19 cellular contexts compared by ENCODE assay signal in the genomic region with DNA sequence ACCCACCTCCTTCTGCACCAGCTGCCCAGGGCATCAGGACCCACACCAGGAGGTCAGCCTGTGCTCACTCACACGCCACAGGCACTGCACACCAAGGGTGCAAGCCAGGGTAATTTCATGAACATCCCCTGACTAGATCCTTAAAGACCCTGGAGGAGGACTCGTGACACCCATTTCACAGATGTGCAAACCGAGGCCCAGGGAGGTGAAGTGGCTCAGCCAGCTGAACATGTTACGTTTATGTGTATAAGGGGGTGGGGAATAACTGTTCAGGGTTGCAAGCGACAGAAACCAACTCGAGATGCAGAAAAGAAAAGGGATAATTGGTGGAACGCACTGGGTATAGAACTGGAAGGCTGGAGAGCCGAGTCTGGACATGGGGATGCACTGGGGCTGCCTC.
DNase-seq lines count a peak whose midpoint lies in the region; ATAC-seq, FAIRE-seq and TF ChIP-seq lines count a peak whose summit lies in the region.
"Had no signal": no experiment of that assay in that cellular context is flagged by ENCODE, and none has a peak within 500 bp of the region (broad histone marks: within the 10 kb centered on the region; RNA-seq: fewer than 3 reads in every experiment).

No MANE protein-coding gene starts in this region.

- H4K91ac ChIP-seq in IMR-90 (ENCODE audit: insufficient read depth, low read depth, low read length) (no peak overlapping the region), mesenchymal stem cell (ENCODE audit: low read length) (peak overlapping the region; percentile 43)

- no peak for TF ChIP-seq CTCF in IMR-90 (conservative IDR thresholded peaks at IDR 0.05; ENCODE audit: low read depth, low read length)

- no peak overlapping the region for H3K4me2 ChIP-seq in IMR-90 (ENCODE audit: low read depth, low read length)
- no peak overlapping the region for H3K4me2 ChIP-seq in mesenchymal stem cell (ENCODE audit: low read length, poor library complexity, severe bottlenecking)

- H3K23ac ChIP-seq in IMR-90 (ENCODE audit: low read depth, low read length) (no peak overlapping the region), mesenchymal stem cell (ENCODE audit: low read length in 2 of 2) (no peak overlapping the region)

- peak overlapping the region; percentile 39; the same call in 2 of the 3 replicates for H2BK15ac ChIP-seq in IMR-90 (ENCODE audit: low read depth, low read length)
- no peak overlapping the region for H2BK15ac ChIP-seq in mesenchymal stem cell (ENCODE audit: low read depth, poor library complexity, severe bottlenecking)

- H3K4ac ChIP-seq in IMR-90 (ENCODE audit: low read depth, low read length), result 0 out of 2 replicates have a peak overlapping the region, but pooled peaks have one; percentile 11
- H3K4ac ChIP-seq in mesenchymal stem cell (ENCODE audit: low read depth in 1 of 2, low read length in 2 of 2), result no peak overlapping the region

- H3K9ac ChIP-seq in IMR-90 (ENCODE audit: low read depth, low read length), result no peak overlapping the region
- no peak overlapping the region for H3K9ac ChIP-seq in mesenchymal stem cell (ENCODE audit: low read length)

- H2BK120ac ChIP-seq in IMR-90 (ENCODE audit: low read depth, low read length) (peak overlapping the region; percentile 47; the same call in 1 of the 2 replicates), mesenchymal stem cell (ENCODE audit: low read depth, low read length) (peak overlapping the region; percentile 27)

- intact Hi-C loops in IMR-90 (cut with micrococcal nuclease) (no loop called here), posterior vena cava (cut with DNase I) (no loop called here)

- BruUV-seq in IMR-90 (replicated peaks; lab: Mats Ljungman, UMichigan), result no TSS peak

- H2BK5ac ChIP-seq in IMR-90 (ENCODE audit: low read depth, low read length, poor library complexity, severe bottlenecking) (no peak overlapping the region), mesenchymal stem cell (ENCODE audit: low read depth, low read length, poor library complexity, severe bottlenecking) (no peak overlapping the region)

- TF ChIP-seq RAD21 in IMR-90 (IDR thresholded peaks at IDR 0.05; ENCODE audit: low read length), result no peak

- H4K20me1 ChIP-seq in IMR-90 (ENCODE audit: insufficient read depth, low read length), result no peaks in the 10 kb centered on the region

- no peak overlapping the region for H3K4me3 ChIP-seq in IMR-90 (ENCODE audit: insufficient read depth, low read depth, low read length)
- no peak overlapping the region for H3K4me3 ChIP-seq in mesenchymal stem cell (ENCODE audit: insufficient read depth in 1 of 2, low read depth in 1 of 2, low read length in 2 of 2)

- dilution Hi-C loops in IMR-90 (cut with HindIII; ENCODE audit: low sequenced_read_pairs, unreplicated experiment), result no loop called here

- H2BK20ac ChIP-seq in IMR-90 (ENCODE audit: low read depth, low read length), result no peak overlapping the region

- peak overlapping the region; percentile 15 to 49 for H2BK12ac ChIP-seq in mesenchymal stem cell (ENCODE audit: low read length in 2 of 2)

- H3K27me3 ChIP-seq in IMR-90 (ENCODE audit: control insufficient read depth, insufficient read depth, low read length) (no peaks in the 10 kb centered on the region), mesenchymal stem cell (ENCODE audit: control insufficient read depth in 1 of 2, insufficient read depth in 1 of 2, low read length in 2 of 2) (peaks cover 0 to 40% of the 10 kb centered on the region in 2 experiments)

- H3K56ac ChIP-seq in IMR-90 (ENCODE audit: extremely low read depth, insufficient read depth, low read length), result no peak overlapping the region

- H3K27ac ChIP-seq in IMR-90 (ENCODE audit: insufficient read depth, low read length) (no peak overlapping the region), mesenchymal stem cell (ENCODE audit: low read length, poor library complexity, severe bottlenecking) (no peak overlapping the region)

- no peak overlapping the region for H3K14ac ChIP-seq in IMR-90 (replicated peaks; ENCODE audit: low read depth, low read length)
- H3K14ac ChIP-seq in mesenchymal stem cell (ENCODE audit: low read length in 2 of 2), result no peak overlapping the region

- H3K18ac ChIP-seq in IMR-90 (ENCODE audit: low read depth, low read length), result no peak overlapping the region
- peak overlapping the region; percentile 15 to 46 for H3K18ac ChIP-seq in mesenchymal stem cell (ENCODE audit: low read depth in 1 of 2, low read length in 2 of 2)

- FAIRE-seq in HTR-8/SVneo (lab: Jason Lieb, UNC), result peak; percentile 49
- FAIRE-seq: GM12891, GM18507 had no signal

- H2AK9ac ChIP-seq in IMR-90 (replicated peaks; ENCODE audit: low read depth, low read length, poor library complexity), result no peak overlapping the region

- H3K4me1 ChIP-seq in IMR-90 (ENCODE audit: control insufficient read depth, insufficient read depth, low read length) (peaks cover 17% of the 10 kb centered on the region), mesenchymal stem cell (ENCODE audit: control insufficient read depth, insufficient read depth, low read depth, low read length) (no peaks in the 10 kb centered on the region)

- H3K9me1 ChIP-seq in IMR-90 (ENCODE audit: insufficient read depth, low read length), result peaks cover 8% of the 10 kb centered on the region

- DNase-seq in HTR-8/SVneo (ENCODE audit: insufficient read length, low spot score), result no peak
- no peak for DNase-seq in IMR-90
- no peak for DNase-seq in mesenchymal stem cell
- peak; percentile 26 for DNase-seq in posterior vena cava (ENCODE audit: low spot score)
- no peak for DNase-seq in dedifferentiated amniotic fluid mesenchymal stem cell (ENCODE audit: extremely low spot score)
- DNase-seq in NCI-H524 (lab: John Stamatoyannopoulos, UW), result no peak
- DNase-seq: C1 segment of cervical spinal cord; Calu3; CD4-positive, alpha-beta memory T cell; COR-L47; DMS53; DMS79 treated with DMSO at 0.1 percent for 48 hours; GF-D8; GOT3; H7; HCEC 1CT had no signal

- peak overlapping the region; percentile 66 for H2AK5ac ChIP-seq in IMR-90 (ENCODE audit: low read depth, low read length)
- no peak overlapping the region for H2AK5ac ChIP-seq in mesenchymal stem cell (ENCODE audit: low read length, severe bottlenecking)

- H2AFZ ChIP-seq in IMR-90 (replicated peaks; ENCODE audit: low read length, poor library complexity) (no peak overlapping the region), mesenchymal stem cell (ENCODE audit: low read depth, low read length) (no peak overlapping the region)

- H3K36me3 ChIP-seq in IMR-90 (ENCODE audit: control insufficient read depth, insufficient read depth, low read length), result no peaks in the 10 kb centered on the region
- H3K36me3 ChIP-seq in mesenchymal stem cell (ENCODE audit: control insufficient read depth in 1 of 2, insufficient read depth in 2 of 2, low read depth in 1 of 2, low read length in 2 of 2), result no peaks in the 10 kb centered on the region

- 92% methylated on average over 2 of the region's 8 CpGs; no CpG with 5 or more reads in 1 of the 2 experiments for WGBS in IMR-90 (ENCODE audit: extremely low coverage in 2 of 2, insufficient read length in 1 of 2), 2 experiments
- over 99% methylated on average over 8 of the region's 8 CpGs for WGBS in mesenchymal stem cell

- peaks cover 5% of the 10 kb centered on the region; the same call in 1 of the 2 replicates for H3K9me3 ChIP-seq in IMR-90 (ENCODE audit: control insufficient read depth, insufficient read depth, low read length)
- H3K9me3 ChIP-seq in mesenchymal stem cell (ENCODE audit: control insufficient read depth, low read length), result peaks cover 12% of the 10 kb centered on the region

- H3K79me1 ChIP-seq in IMR-90 (ENCODE audit: low read depth in 1 of 2, low read length in 2 of 2) (no peaks in the 10 kb centered on the region; a peak in 1 of 4 replicates), mesenchymal stem cell (replicated peaks; ENCODE audit: low read length, poor library complexity, severe bottlenecking) (no peaks in the 10 kb centered on the region)

- no peak overlapping the region for H4K8ac ChIP-seq in IMR-90 (ENCODE audit: low read depth in 2 of 2, low read length in 2 of 2)
- H4K8ac ChIP-seq in mesenchymal stem cell (ENCODE audit: low read length), result no peak overlapping the region

- POLR2A ChIA-PET in IMR-90 (lab: Charles Lee; ENCODE audit: unreplicated experiment), result interaction anchor here (0.6 kb wide), 1 partner anchor 138 kb away, joined by 4 read pairs; no protein-coding TSS in a partner anchor

- in situ Hi-C loops in IMR-90 (cut with MboI; ENCODE audit: low sequenced_read_pairs), result no loop called here

- no peak for ATAC-seq in IMR-90 (ENCODE audit: low read depth)
- no peak for ATAC-seq in GM19397 (IDR thresholded peaks at IDR 0.05; ENCODE audit: unreplicated experiment)

- no peak overlapping the region for H4K5ac ChIP-seq in IMR-90 (ENCODE audit: low read depth, low read length)

- CTCF ChIA-PET in IMR-90 (lab: Yijun Ruan, JAX), result no interaction called here

- no peak for TF ChIP-seq POLR2A in IMR-90 (IDR thresholded peaks at IDR 0.05; ENCODE audit: low read depth, low read length)

TF ChIP-seq in IMR-90, 13 proteins besides CTCF, POLR2A, EP300 and RAD21 (continues in another document):
- TF ChIP-seq RFX5 (IDR thresholded peaks at IDR 0.05; ENCODE audit: low read depth, low read length), result no peak
- TF ChIP-seq NFE2L2 (IDR thresholded peaks at IDR 0.05; ENCODE audit: low read depth, low read length), result no peak
- TF ChIP-seq CEBPB (IDR thresholded peaks at IDR 0.05; ENCODE audit: low read depth, low read length), result no peak
- TF ChIP-seq, protein P1, sequence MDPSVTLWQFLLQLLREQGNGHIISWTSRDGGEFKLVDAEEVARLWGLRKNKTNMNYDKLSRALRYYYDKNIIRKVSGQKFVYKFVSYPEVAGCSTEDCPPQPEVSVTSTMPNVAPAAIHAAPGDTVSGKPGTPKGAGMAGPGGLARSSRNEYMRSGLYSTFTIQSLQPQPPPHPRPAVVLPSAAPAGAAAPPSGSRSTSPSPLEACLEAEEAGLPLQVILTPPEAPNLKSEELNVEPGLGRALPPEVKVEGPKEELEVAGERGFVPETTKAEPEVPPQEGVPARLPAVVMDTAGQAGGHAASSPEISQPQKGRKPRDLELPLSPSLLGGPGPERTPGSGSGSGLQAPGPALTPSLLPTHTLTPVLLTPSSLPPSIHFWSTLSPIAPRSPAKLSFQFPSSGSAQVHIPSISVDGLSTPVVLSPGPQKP (IDR thresholded peaks at IDR 0.05; ENCODE audit: borderline replicate concordance, low read depth, low read length), result no peak
- no peak for TF ChIP-seq FOS (IDR thresholded peaks at IDR 0.05; ENCODE audit: low read depth, low read length)
- no peak for TF ChIP-seq BHLHE40 (IDR thresholded peaks at IDR 0.05; ENCODE audit: low read depth, low read length)
- no peak for TF ChIP-seq MAZ (IDR thresholded peaks at IDR 0.05; ENCODE audit: borderline replicate concordance, low read depth, low read length)
- TF ChIP-seq SMC3 (IDR thresholded peaks at IDR 0.05; ENCODE audit: low read depth, low read length), result no peak
- TF ChIP-seq CHD1 (IDR thresholded peaks at IDR 0.05; ENCODE audit: low read depth, low read length), result no peak
- TF ChIP-seq RCOR1 (IDR thresholded peaks at IDR 0.05; ENCODE audit: insufficient replicate concordance, low read length), result no peak
